Comparison of ENCODE assay signal across 24 cellular contexts in the genomic region with DNA sequence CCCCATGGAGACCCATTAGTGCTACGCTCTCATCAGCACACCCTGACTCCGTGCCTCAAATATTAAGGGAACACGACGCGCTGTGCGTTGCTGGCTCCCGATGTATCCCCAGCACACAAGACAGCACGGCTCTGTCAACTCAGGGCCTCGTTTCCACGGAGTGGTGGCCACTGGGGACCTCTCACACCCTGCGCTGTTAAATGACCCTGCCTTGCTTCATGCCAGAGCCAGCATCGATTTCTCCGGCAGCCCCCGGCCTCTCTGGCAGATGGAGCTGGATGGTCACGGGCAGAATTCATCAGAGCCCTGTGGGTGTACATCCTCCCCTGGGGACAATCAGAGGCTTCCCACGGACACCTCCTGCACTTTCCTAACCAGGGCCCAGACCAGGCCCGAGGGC. TPM values are rescaled to one million over a fixed set of nuclear protein-coding genes. Genes with fewer than 3 reads are reported as not detected.
A peak's percentile ranks its signal among the peaks of the same experiment; 100 is the strongest.
DNase-seq lines count a peak whose midpoint lies in the region; ATAC-seq, FAIRE-seq and TF ChIP-seq lines count a peak whose summit lies in the region.
"Had no signal": no experiment of that assay in that cellular context is flagged by ENCODE, and none has a peak within 500 bp of the region (broad histone marks: within the 10 kb centered on the region; RNA-seq: fewer than 3 reads in every experiment).

No MANE protein-coding gene starts in this region.

- POLR2A ChIA-PET in HEK293 (lab: Yijun Ruan, JAX) (no interaction called here), H1 (lab: Charles Lee; ENCODE audit: partially characterized antibody) (interaction anchor here (0.7 to 1.3 kb wide), 2 partner anchors 15 to 25 kb away, joined by 3 to 4 read pairs; a partner anchor contains a TSS)

- intact Hi-C loops in aorta (cut with DNase I) (no loop called here), left ventricle myocardium inferior (cut with micrococcal nuclease) (no loop called here)

- no peaks in the 10 kb centered on the region for H3K9me3 ChIP-seq in HEK293 (ENCODE audit: control insufficient read depth, insufficient read depth, low read depth, low read length)
- H3K9me3 ChIP-seq in H1 (ENCODE audit: insufficient read depth in 2 of 2, low read depth in 1 of 2, low read length in 1 of 2), result no peaks in the 10 kb centered on the region
- no peaks in the 10 kb centered on the region for H3K9me3 ChIP-seq in aorta (ENCODE audit: control insufficient read depth, low read length)
- H3K9me3 ChIP-seq in left ventricle myocardium inferior (replicated peaks), result no peaks in the 10 kb centered on the region
- H3K9me3 ChIP-seq: BLaER1 had no signal

- H3K4ac ChIP-seq in H1 (replicated peaks; ENCODE audit: insufficient read length, low read depth, low read length), result no peak overlapping the region

- no peak for TF ChIP-seq CTCF in HEK293 (tag by site-specific recombination; IDR thresholded peaks at IDR 0.05)
- TF ChIP-seq CTCF in H1 (IDR thresholded peaks at IDR 0.05; ENCODE audit: control extremely low read depth in 1 of 3, insufficient read depth in 1 of 3, low read depth in 1 of 3, low read length in 3 of 3), result no peak
- TF ChIP-seq CTCF in neural crest cell (conservative IDR thresholded peaks at IDR 0.05), result no peak
- TF ChIP-seq CTCF in omental fat pad (IDR thresholded peaks at IDR 0.05), result no peak
- no peak for TF ChIP-seq CTCF in left ventricle myocardium inferior (IDR thresholded peaks at IDR 0.05; ENCODE audit: borderline replicate concordance)

- no peak for TF ChIP-seq EP300 in H1 (IDR thresholded peaks at IDR 0.05; ENCODE audit: borderline replicate concordance in 1 of 2, low read depth in 2 of 2, low read length in 2 of 2)

- no peak overlapping the region for H3K14ac ChIP-seq in H1 (ENCODE audit: insufficient read length)

- no peaks in the 10 kb centered on the region for H3K4me1 Mint-ChIP-seq in neural crest cell

- H3K36me3 ChIP-seq in HEK293 (ENCODE audit: control insufficient read depth in 2 of 2, insufficient read depth in 1 of 2, low read length in 2 of 2) (peaks cover 0 to 26% of the 10 kb centered on the region in 2 experiments; a peak in 2 of 3 replicates), H1 (ENCODE audit: control insufficient read depth in 2 of 4, insufficient read depth in 4 of 4, low read length in 3 of 4) (peaks cover 0 to 6% (median 0%) of the 10 kb centered on the region in 4 experiments; a peak in 2 of 8 replicates), aorta (ENCODE audit: control insufficient read depth in 1 of 2, insufficient read depth in 2 of 2, low read length in 1 of 2) (peaks cover 0 to 3% of the 10 kb centered on the region in 2 donors), left ventricle myocardium inferior (peaks cover 43% of the 10 kb centered on the region)

- no peak overlapping the region for H2BK12ac ChIP-seq in H1 (ENCODE audit: low read depth, low read length)

- no peak overlapping the region for H3K56ac ChIP-seq in H1 (replicated peaks; ENCODE audit: insufficient read length, low read depth, low read length)

- no peak overlapping the region for H2BK120ac ChIP-seq in H1 (replicated peaks; ENCODE audit: low read depth, low read length)

- 0 out of 2 replicates have a peak overlapping the region, but pooled peaks have one; percentile 16 for H4K8ac ChIP-seq in H1 (ENCODE audit: extremely low read depth, insufficient read depth, low read length)

- H3K79me1 ChIP-seq in H1 (ENCODE audit: low read depth, low read length), result no peaks in the 10 kb centered on the region

- no peaks in the 10 kb centered on the region for H3K27me3 Mint-ChIP-seq in neural crest cell (ENCODE audit: low read depth)
- H3K27me3 Mint-ChIP-seq: CD4-positive, alpha-beta T cell had no signal

- no peak overlapping the region for H3K18ac ChIP-seq in H1 (ENCODE audit: extremely low read depth, low read length)

- no peak overlapping the region; the same call in 1 of the 2 replicates for H2BK5ac ChIP-seq in H1 (ENCODE audit: low read depth, low read length)

- H3K79me2 ChIP-seq in H1 (ENCODE audit: control insufficient read depth in 1 of 2, insufficient read depth in 2 of 2, low read length in 2 of 2), result no peaks in the 10 kb centered on the region

- H3K27ac ChIP-seq in HEK293 (ENCODE audit: extremely low read depth, low read depth, low read length) (no peak overlapping the region), H1 (ENCODE audit: low read depth, low read length) (no peak overlapping the region), aorta (ENCODE audit: low read depth in 1 of 2, low read length in 2 of 2) (no peak overlapping the region), left ventricle myocardium inferior (replicated peaks) (no peak overlapping the region)
- H3K27ac ChIP-seq: BLaER1, KMS-11 had no signal

- no peak overlapping the region for H3K4me3 Mint-ChIP-seq in neural crest cell
- H3K4me3 Mint-ChIP-seq: CD4-positive, alpha-beta T cell; HFFc6 had no signal

- ATAC-seq in aorta (ENCODE audit: low FRiP score) (no peak), omental fat pad (ENCODE audit: low FRiP score) (no peak)

- no peaks in the 10 kb centered on the region for H3K4me1 ChIP-seq in HEK293 (ENCODE audit: control insufficient read depth, insufficient read depth, low read length)
- H3K4me1 ChIP-seq in H1 (replicated peaks in 1 of 4; ENCODE audit: control insufficient read depth in 3 of 4, insufficient read depth in 4 of 4, low read length in 3 of 4), result no peaks in the 10 kb centered on the region; a peak in 1 of 7 replicates
- no peaks in the 10 kb centered on the region for H3K4me1 ChIP-seq in aorta (ENCODE audit: control insufficient read depth in 1 of 2, insufficient read depth in 2 of 2, low read length in 2 of 2)
- no peaks in the 10 kb centered on the region for H3K4me1 ChIP-seq in left ventricle myocardium inferior
- H3K4me1 ChIP-seq: BLaER1 had no signal

- CTCF ChIA-PET in HEK293 (lab: Yijun Ruan, JAX), result interaction anchor here (0.5 kb wide), 1 partner anchor 521 kb away, joined by 3 read pairs; no protein-coding TSS in a partner anchor
- CTCF ChIA-PET in H1 (lab: Charles Lee; ENCODE audit: partially characterized antibody), result no interaction called here

- DNase-seq in H1 (ENCODE audit: low read depth in 1 of 2, low spot score in 2 of 2) (no peak), neural crest cell (ENCODE audit: low read depth, low spot score) (no peak), aorta (peak; percentile 32 to 45), omental fat pad (ENCODE audit: low spot score) (no peak), left ventricle myocardium inferior (no peak)
- DNase-seq in stimulated activated CD4-positive, alpha-beta T cell treated with anti-CD3 and anti-CD28 coated beads, Interleukin-4, amount 100 ng/mL, for 24 hours, result no peak
- DNase-seq: CD4-positive, alpha-beta T cell; COR-L47; DMS79; HFFc6; IMR-90; NCI-H1105; NCI-H146; NCI-H2029 treated with DMSO at 0.1 percent for 48 hours; NCI-H446; NCI-H526; OCI-M1; Right ventricle myocardium superior had no signal

- H2AFZ ChIP-seq in H1 (ENCODE audit: low read length), result no peak overlapping the region

- TF ChIP-seq RAD21 in H1 (IDR thresholded peaks at IDR 0.05 in 1 of 2, conservative IDR thresholded peaks at IDR 0.05 in 1 of 2; ENCODE audit: low read depth in 2 of 2, low read length in 2 of 2), result no peak

- no peak overlapping the region for H2BK15ac ChIP-seq in H1 (ENCODE audit: low read length)

- no peak for FAIRE-seq in H1 (lab: Jason Lieb, UNC)
- FAIRE-seq: GM19239, H54, RCC 7860 had no signal

- no peaks in the 10 kb centered on the region for H3K27me3 ChIP-seq in H1 (replicated peaks in 1 of 4; ENCODE audit: control insufficient read depth in 3 of 4, extremely low read depth in 1 of 4, insufficient read depth in 3 of 4, low read length in 3 of 4)
- no peaks in the 10 kb centered on the region for H3K27me3 ChIP-seq in aorta (ENCODE audit: control insufficient read depth in 1 of 2, insufficient read depth in 2 of 2, low read length in 1 of 2)
- no peaks in the 10 kb centered on the region for H3K27me3 ChIP-seq in left ventricle myocardium inferior (ENCODE audit: low read depth)
- H3K27me3 ChIP-seq: BLaER1 had no signal

- no peak overlapping the region for H3K23ac ChIP-seq in H1 (ENCODE audit: insufficient read length)

- no peak overlapping the region for H3K9ac ChIP-seq in H1 (replicated peaks in 1 of 4; ENCODE audit: extremely low read depth in 1 of 4, low read depth in 3 of 4, low read length in 3 of 4)
- H3K9ac ChIP-seq: BLaER1, KMS-11 had no signal

- no peaks in the 10 kb centered on the region for H3K23me2 ChIP-seq in H1 (ENCODE audit: low read depth, low read length)

- H4K91ac ChIP-seq in H1 (replicated peaks; ENCODE audit: insufficient read length, low read length), result no peak overlapping the region

- no peak overlapping the region for H4K5ac ChIP-seq in H1 (ENCODE audit: insufficient read length, low read depth, low read length)

- WGBS in H1 (ENCODE audit: extremely low coverage in 1 of 2, insufficient coverage in 1 of 2, insufficient read length in 1 of 2, insufficient replicate concordance in 2 of 2, low coverage in 1 of 2, low lambda C conversion rate in 2 of 2, missing lambda C conversion rate in 1 of 2), 2 experiments, result 92% methylated on average over 17 of the region's 17 CpGs; no CpG with 5 or more reads in 1 of the 2 experiments
- 86 to 91% methylated on average over 17 of the region's 17 CpGs for WGBS in aorta, 2 donors

- H3K4me2 ChIP-seq in H1 (ENCODE audit: insufficient read depth in 1 of 2, low read depth in 2 of 2, low read length in 2 of 2), result no peak overlapping the region
- H3K4me2 ChIP-seq: BLaER1, KMS-11 had no signal

- peak overlapping the region; percentile 88 for H3K27ac Mint-ChIP-seq in neural crest cell (ENCODE audit: unreplicated experiment)
- H3K27ac Mint-ChIP-seq: CD4-positive, alpha-beta T cell; HFFc6 had no signal

- H3K9me3 Mint-ChIP-seq in neural crest cell, result no peaks in the 10 kb centered on the region
- H3K9me3 Mint-ChIP-seq: CD4-positive, alpha-beta T cell; HFFc6 had no signal

- H2AK5ac ChIP-seq in H1 (ENCODE audit: low read depth, low read length), result no peak overlapping the region

- H2BK20ac ChIP-seq in H1 (ENCODE audit: low read length), result no peak overlapping the region

- H3K4me3 ChIP-seq in HEK293 (ENCODE audit: low read depth, low read length) (no peak overlapping the region), H1 (ENCODE audit: extremely low read depth in 1 of 4, insufficient read depth in 2 of 4, low read depth in 3 of 4, low read length in 4 of 4) (no peak overlapping the region), aorta (ENCODE audit: low read length in 2 of 2) (no peak overlapping the region), left ventricle myocardium inferior (no peak overlapping the region)
- H3K4me3 ChIP-seq: BLaER1 had no signal

- H3K36me3 Mint-ChIP-seq in neural crest cell (ENCODE audit: low read depth), result no peaks in the 10 kb centered on the region

- TF ChIP-seq POLR2A in H1 (IDR thresholded peaks at IDR 0.05; ENCODE audit: control extremely low read depth in 1 of 2, low read depth in 2 of 2, low read length in 2 of 2), result no peak

- H4K20me1 ChIP-seq in H1 (replicated peaks in 1 of 2; ENCODE audit: control insufficient read depth in 1 of 2, insufficient read depth in 2 of 2, low read length in 2 of 2), result peaks cover 0 to 7% of the 10 kb centered on the region in 2 experiments

RNA-seq across cellular contexts. Expression of a gene that starts 25.1 kb away (rescaled TPM):
- total RNA-seq in H1 (2021; fragmentation: NEBNext Ultra II Directional; extraction: Animal tissue kit (Norgen Biotek cat#: 25700)), result 84.1 and 86.4 TPM in 2 replicates
- polyA plus RNA-seq in H1 (2011; rRNA removed) (178 and 195 TPM in 2 replicates), aorta (100 to 1,000 TPM in 1 of 2 donors, 10 to 100 TPM in 1; 48.2 to 186 TPM)
- polyA plus RNA-seq in H1 (2011; cell fraction: cytosol; rRNA removed), result 144 TPM
- 128 TPM for polyA plus RNA-seq in H1 (2011; cell fraction: nucleus; rRNA removed)
- polyA plus RNA-seq in H1 (2012, experiment 1 of 2), result 82.7 to 110 TPM (median 107 TPM) in 4 replicates
- 153 TPM for polyA plus RNA-seq in H1 (2012, experiment 2 of 2)
- 63.2 TPM for polyA plus RNA-seq in H1 (2013, experiment 1 of 2)
- polyA plus RNA-seq in H1 (2013, experiment 2 of 2), result 57.0 TPM
- 84.8 and 107 TPM in 2 replicates for polyA minus RNA-seq in H1 (2011; rRNA and poly(A)+ RNA removed)
- polyA minus RNA-seq in H1 (2011; cell fraction: cytosol; rRNA and poly(A)+ RNA removed), result 51.7 TPM
- polyA minus RNA-seq in H1 (2011; cell fraction: nucleus; rRNA and poly(A)+ RNA removed), result 37.1 TPM
- total RNA-seq in neural crest cell (39.0 and 43.7 TPM in 2 replicates), aorta (10 to 100 TPM; 54.3 to 56.6 TPM), omental fat pad (10 to 100 TPM; 78.9 to 99.3 (median 89.8) TPM), left ventricle myocardium inferior (30.0 TPM)

Comparison
In these comparisons a context has a peak if more than half of its experiments do, and no peak if none do; other contexts are left out.
1. DNase-seq: peak in aorta (2 of 2); none in H1 (0 of 2), neural crest cell (single experiment), omental fat pad (single experiment), stimulated activated CD4-positive, alpha-beta T cell treated with anti-CD3 and anti-CD28 coated beads, Interleukin-4, amount 100 ng/mL, for 24 hours (single experiment) and left ventricle myocardium inferior (single experiment).